Comparison of ENCODE assay signal across 15 cellular contexts in genomic region chr10:14873090-14873760, GRCh38. TPM values are rescaled to one million over a fixed set of nuclear protein-coding genes. Genes with fewer than 3 reads are reported as not detected.
DNase-seq lines count a peak whose midpoint lies in the region; ATAC-seq and TF ChIP-seq lines count a peak whose summit lies in the region.
"Had no signal": no experiment of that assay in that cellular context is flagged by ENCODE, and none has a peak within 500 bp of the region (broad histone marks: within the 10 kb centered on the region; RNA-seq: fewer than 3 reads in every experiment).

No MANE protein-coding gene starts in this region.

- no peak overlapping the region for H3K4me2 ChIP-seq in IMR-90 (ENCODE audit: low read depth, low read length)

- H3K27me3 ChIP-seq in IMR-90 (ENCODE audit: control insufficient read depth, insufficient read depth, low read length) (no peaks in the 10 kb centered on the region), left ventricle myocardium inferior (ENCODE audit: low read depth) (no peaks in the 10 kb centered on the region)
- no peaks in the 10 kb centered on the region for H3K27me3 ChIP-seq in naive thymus-derived CD4-positive, alpha-beta T cell (ENCODE audit: control insufficient read depth in 2 of 2, insufficient read depth in 2 of 2, low read length in 2 of 2)
- H3K27me3 ChIP-seq: colonic mucosa had no signal

- peaks cover 12% of the 10 kb centered on the region for H3K9me1 ChIP-seq in IMR-90 (ENCODE audit: insufficient read depth, low read length)

- H2BK5ac ChIP-seq in IMR-90 (ENCODE audit: low read depth, low read length, poor library complexity, severe bottlenecking), result peak overlapping the region; percentile 41

- no peak overlapping the region for H3K27ac ChIP-seq in IMR-90 (ENCODE audit: insufficient read depth, low read length)
- no peak overlapping the region for H3K27ac ChIP-seq in naive thymus-derived CD4-positive, alpha-beta T cell (ENCODE audit: low read depth, low read length)
- H3K27ac ChIP-seq in left ventricle myocardium inferior (replicated peaks), result no peak overlapping the region
- H3K27ac ChIP-seq: colonic mucosa had no signal

- no CpG with 5 or more reads among the region's 2 CpGs for WGBS in IMR-90 (ENCODE audit: extremely low coverage in 2 of 2, insufficient read length in 1 of 2), 2 experiments

- H3K9me3 ChIP-seq in IMR-90 (ENCODE audit: control insufficient read depth, insufficient read depth, low read length) (no peaks in the 10 kb centered on the region), left ventricle myocardium inferior (replicated peaks) (no peaks in the 10 kb centered on the region)
- no peaks in the 10 kb centered on the region for H3K9me3 ChIP-seq in naive thymus-derived CD4-positive, alpha-beta T cell (ENCODE audit: control insufficient read depth in 2 of 3, low read length in 3 of 3)
- H3K9me3 ChIP-seq: colonic mucosa had no signal

- peaks cover 18 to 34% of the 10 kb centered on the region in 2 experiments for H3K79me1 ChIP-seq in IMR-90 (ENCODE audit: low read depth in 1 of 2, low read length in 2 of 2)

- no peak overlapping the region for H2BK15ac ChIP-seq in IMR-90 (ENCODE audit: low read depth, low read length)

- no peaks in the 10 kb centered on the region for H3K9me3 Mint-ChIP-seq in naive thymus-derived CD4-positive, alpha-beta T cell
- H3K9me3 Mint-ChIP-seq: CD4-positive, alpha-beta T cell; type B pancreatic cell had no signal

- POLR2A ChIA-PET in IMR-90 (lab: Charles Lee; ENCODE audit: unreplicated experiment), result no interaction called here
- POLR2A ChIA-PET in naive thymus-derived CD4-positive, alpha-beta T cell (lab: Charles Lee), result interaction anchor here (1.4 kb wide), 1 partner anchor 35 kb away, joined by 4 read pairs; the partner anchor contains the start of genes CDNF, HSPA14 and MSANTD7

- peaks cover 7% of the 10 kb centered on the region for H3K4me1 ChIP-seq in IMR-90 (ENCODE audit: control insufficient read depth, insufficient read depth, low read length)
- peaks cover 0 to 7% of the 10 kb centered on the region in 2 donors for H3K4me1 ChIP-seq in naive thymus-derived CD4-positive, alpha-beta T cell (ENCODE audit: control insufficient read depth in 2 of 2, insufficient read depth in 2 of 2, low read length in 2 of 2)
- peaks cover 29% of the 10 kb centered on the region for H3K4me1 ChIP-seq in left ventricle myocardium inferior
- H3K4me1 ChIP-seq: colonic mucosa had no signal

- no peak overlapping the region for H3K4me3 Mint-ChIP-seq in naive thymus-derived CD4-positive, alpha-beta T cell
- H3K4me3 Mint-ChIP-seq: CD4-positive, alpha-beta T cell; type B pancreatic cell had no signal

- peaks cover 2 to 23% (median 21%) of the 10 kb centered on the region in 7 donors for H3K4me1 Mint-ChIP-seq in naive thymus-derived CD4-positive, alpha-beta T cell

- no peaks in the 10 kb centered on the region for H3K27me3 Mint-ChIP-seq in naive thymus-derived CD4-positive, alpha-beta T cell
- H3K27me3 Mint-ChIP-seq: CD4-positive, alpha-beta T cell; type B pancreatic cell had no signal

- no peak overlapping the region for H2BK20ac ChIP-seq in IMR-90 (ENCODE audit: low read depth, low read length)

- H4K5ac ChIP-seq in IMR-90 (ENCODE audit: low read depth, low read length), result no peak overlapping the region

- no peak overlapping the region for H3K4ac ChIP-seq in IMR-90 (ENCODE audit: low read depth, low read length)

- in situ Hi-C loops in IMR-90 (cut with MboI; ENCODE audit: low sequenced_read_pairs), result no loop called here

- H3K36me3 ChIP-seq in IMR-90 (ENCODE audit: control insufficient read depth, insufficient read depth, low read length), result peaks cover 5% of the 10 kb centered on the region
- H3K36me3 ChIP-seq in naive thymus-derived CD4-positive, alpha-beta T cell (ENCODE audit: control insufficient read depth in 2 of 3, insufficient read depth in 3 of 3, low read length in 3 of 3), result peaks cover 0 to 17% (median 0%) of the 10 kb centered on the region in 3 experiments
- peaks cover 26% of the 10 kb centered on the region for H3K36me3 ChIP-seq in left ventricle myocardium inferior
- H3K36me3 ChIP-seq: colonic mucosa had no signal

- intact Hi-C loops in IMR-90 (cut with micrococcal nuclease), result loop anchor here (10.0 kb wide), 1 partner anchor 232 kb away; no protein-coding TSS in a partner anchor
- intact Hi-C loops in naive thymus-derived CD4-positive, alpha-beta T cell (cut with micrococcal nuclease), result loop anchor here in 1 of 2 donors (10.0 kb wide), 1 partner anchor 1562 kb away; the partner anchor contains the start of gene PTER
- intact Hi-C loops in left ventricle myocardium inferior (cut with micrococcal nuclease), result no loop called here

- no peak overlapping the region for H2AK5ac ChIP-seq in IMR-90 (ENCODE audit: low read depth, low read length)

- no peak for TF ChIP-seq RAD21 in IMR-90 (IDR thresholded peaks at IDR 0.05; ENCODE audit: low read length)

- H4K20me1 ChIP-seq in IMR-90 (ENCODE audit: insufficient read depth, low read length), result peaks cover 1% of the 10 kb centered on the region; the same call in 1 of the 2 replicates

- TF ChIP-seq POLR2A in IMR-90 (IDR thresholded peaks at IDR 0.05; ENCODE audit: low read depth, low read length), result no peak

- H3K23ac ChIP-seq in IMR-90 (ENCODE audit: low read depth, low read length), result no peak overlapping the region

- dilution Hi-C loops in IMR-90 (cut with HindIII; ENCODE audit: low sequenced_read_pairs, unreplicated experiment), result no loop called here

- no peak overlapping the region for H3K9ac ChIP-seq in IMR-90 (ENCODE audit: low read depth, low read length)

- H3K4me3 ChIP-seq in IMR-90 (ENCODE audit: insufficient read depth, low read depth, low read length) (no peak overlapping the region), fibroblast of mammary gland (ENCODE audit: control insufficient read depth, low read depth, low read length) (no peak overlapping the region), left ventricle myocardium inferior (no peak overlapping the region)
- H3K4me3 ChIP-seq in naive thymus-derived CD4-positive, alpha-beta T cell (ENCODE audit: low read length), result no peak overlapping the region
- H3K4me3 ChIP-seq: colonic mucosa had no signal

- no peak overlapping the region for H3K14ac ChIP-seq in IMR-90 (replicated peaks; ENCODE audit: low read depth, low read length)

- no peak overlapping the region for H4K91ac ChIP-seq in IMR-90 (ENCODE audit: insufficient read depth, low read depth, low read length)

- ATAC-seq in GM21619 (IDR thresholded peaks at IDR 0.05; ENCODE audit: unreplicated experiment), result peak; percentile 59
- ATAC-seq in IMR-90 (ENCODE audit: low read depth), result peak; percentile 22; the same call in 1 of the 2 replicates
- ATAC-seq in naive thymus-derived CD4-positive, alpha-beta T cell, result no peak

- no peak overlapping the region for H3K27ac Mint-ChIP-seq in naive thymus-derived CD4-positive, alpha-beta T cell
- H3K27ac Mint-ChIP-seq: CD4-positive, alpha-beta T cell; type B pancreatic cell had no signal

- DNase-seq in GM04503 (ENCODE audit: low read depth) (peak; percentile 33), IMR-90 (peak; percentile 73), fibroblast of mammary gland (ENCODE audit: low read depth) (peak; percentile 58), activated T-cell treated with anti-CD3 and anti-CD28 coated beads for 4 hours (no peak), left ventricle myocardium inferior (no peak)
- DNase-seq in activated CD4-positive, alpha-beta T cell treated with anti-CD3 and anti-CD28 coated beads, Interleukin-2, amount 50 U/mL, for 1 hour, result no peak
- no peak for DNase-seq in naive thymus-derived CD4-positive, alpha-beta T cell
- DNase-seq: activated T-cell treated with anti-CD3 and anti-CD28 coated beads, Interleukin-2, amount 50 U/mL, for 48 hours; CD4-positive, alpha-beta T cell; colonic mucosa; NCI-H748 treated with DMSO at 0.1 percent for 48 hours; occipital lobe; stimulated activated CD4-positive, alpha-beta T cell treated with anti-CD3 and anti-CD28 coated beads, Interleukin-4, amount 100 ng/mL, for 4 hours had no signal

- H2BK120ac ChIP-seq in IMR-90 (ENCODE audit: low read depth, low read length), result no peak overlapping the region

- H2AFZ ChIP-seq in IMR-90 (replicated peaks; ENCODE audit: low read length, poor library complexity), result no peak overlapping the region

- no peak overlapping the region for H4K8ac ChIP-seq in IMR-90 (ENCODE audit: low read depth in 2 of 2, low read length in 2 of 2)

- no peak overlapping the region for H3K18ac ChIP-seq in IMR-90 (ENCODE audit: low read depth, low read length)

- H2AK9ac ChIP-seq in IMR-90 (replicated peaks; ENCODE audit: low read depth, low read length, poor library complexity), result no peak overlapping the region

- H3K36me3 Mint-ChIP-seq in naive thymus-derived CD4-positive, alpha-beta T cell, result peaks cover 0 to 17% (median 4%) of the 10 kb centered on the region in 5 donors

- H3K56ac ChIP-seq in IMR-90 (ENCODE audit: extremely low read depth, insufficient read depth, low read length), result no peak overlapping the region

- BruUV-seq in IMR-90 (replicated peaks; lab: Mats Ljungman, UMichigan), result no TSS peak

- TF ChIP-seq CTCF in IMR-90 (conservative IDR thresholded peaks at IDR 0.05; ENCODE audit: low read depth, low read length), result no peak
- TF ChIP-seq CTCF in fibroblast of mammary gland (conservative IDR thresholded peaks at IDR 0.05; ENCODE audit: control insufficient read depth, insufficient read depth, low read depth, low read length), result no peak
- no peak for TF ChIP-seq CTCF in left ventricle myocardium inferior (IDR thresholded peaks at IDR 0.05; ENCODE audit: borderline replicate concordance)

- CTCF ChIA-PET in IMR-90 (lab: Yijun Ruan, JAX), result interaction anchor here (0.6 kb wide), 1 partner anchor 259 kb away, joined by 5 read pairs; no protein-coding TSS in a partner anchor
- CTCF ChIA-PET in naive thymus-derived CD4-positive, alpha-beta T cell (lab: Charles Lee), result interaction anchor here (0.7 kb wide), 2 partner anchors 32 to 198 kb away, joined by 3 read pairs; no protein-coding TSS in a partner anchor

RNA-seq across cellular contexts. Expression of gene SUV39H2, which starts 5.4 kb away (rescaled TPM):
- total RNA-seq in IMR-90 (2012; rRNA removed), result 14.5 and 23.3 TPM in 2 replicates
- 3.6 and 5.3 TPM in 2 replicates for polyA plus RNA-seq in IMR-90 (2012; rRNA removed)
- 0.40 and 0.76 TPM in 2 replicates for polyA plus RNA-seq in IMR-90 (2012; cell fraction: cytosol; rRNA removed)
- 0.23 and 2.1 TPM in 2 replicates for polyA plus RNA-seq in IMR-90 (2012; cell fraction: nucleus; rRNA removed; ENCODE audit: low replicate concordance)
- 10 to 100 TPM in 1 of 5 experiments, 1 to 10 TPM in 4; 2.4 to 25.0 (median 6.8) TPM for total RNA-seq in naive thymus-derived CD4-positive, alpha-beta T cell
- 1 to 10 TPM; 6.4 to 7.2 TPM for polyA plus RNA-seq in naive thymus-derived CD4-positive, alpha-beta T cell
- total RNA-seq in left ventricle myocardium inferior, result 4.8 TPM

RNA-seq across cellular contexts. Expression of gene HSPA14, which starts 35.1 kb away (rescaled TPM):
- total RNA-seq in IMR-90 (2012; rRNA removed) (11.8 and 15.6 TPM in 2 replicates), left ventricle myocardium inferior (8.2 TPM)
- 8.7 and 10.3 TPM in 2 replicates for polyA plus RNA-seq in IMR-90 (2012; rRNA removed)
- polyA plus RNA-seq in IMR-90 (2012; cell fraction: cytosol; rRNA removed), result 2.3 and 3.8 TPM in 2 replicates
- polyA plus RNA-seq in IMR-90 (2012; cell fraction: nucleus; rRNA removed; ENCODE audit: low replicate concordance), result 2.2 and 12.8 TPM in 2 replicates
- total RNA-seq in naive thymus-derived CD4-positive, alpha-beta T cell, result 10 to 100 TPM; 14.1 to 23.8 (median 17.6) TPM
- 10 to 100 TPM; 14.9 to 18.2 TPM for polyA plus RNA-seq in naive thymus-derived CD4-positive, alpha-beta T cell

RNA-seq across cellular contexts. Expression of gene MSANTD7, which starts 35.1 kb away (rescaled TPM):
- total RNA-seq in IMR-90 (2012; rRNA removed), result 16.0 and 17.2 TPM in 2 replicates
- polyA plus RNA-seq in IMR-90 (2012; rRNA removed), result 4.2 and 4.7 TPM in 2 replicates
- 1.5 and 2.0 TPM in 2 replicates for polyA plus RNA-seq in IMR-90 (2012; cell fraction: cytosol; rRNA removed)
- polyA plus RNA-seq in IMR-90 (2012; cell fraction: nucleus; rRNA removed; ENCODE audit: low replicate concordance), result 3.0 and 8.7 TPM in 2 replicates
- total RNA-seq in naive thymus-derived CD4-positive, alpha-beta T cell, result 10 to 100 TPM; 16.2 to 31.4 (median 21.9) TPM
- polyA plus RNA-seq in naive thymus-derived CD4-positive, alpha-beta T cell, result 1 to 10 TPM; 7.6 to 8.3 TPM
- 5.0 TPM for total RNA-seq in left ventricle myocardium inferior

RNA-seq across cellular contexts. Expression of gene CDNF, which starts 35.4 kb away (rescaled TPM):
- total RNA-seq in IMR-90 (2012; rRNA removed) (0.72 and 0.83 TPM in 2 replicates), left ventricle myocardium inferior (1.5 TPM)
- 1.1 and 1.3 TPM in 2 replicates for polyA plus RNA-seq in IMR-90 (2012; rRNA removed)
- polyA plus RNA-seq in IMR-90 (2012; cell fraction: cytosol; rRNA removed), result 0.54 and 1.3 TPM in 2 replicates
- 0.44 and 2.9 TPM in 2 replicates for polyA plus RNA-seq in IMR-90 (2012; cell fraction: nucleus; rRNA removed; ENCODE audit: low replicate concordance)
- 1 to 10 TPM; 1.0 to 8.4 (median 4.9) TPM for total RNA-seq in naive thymus-derived CD4-positive, alpha-beta T cell
- polyA plus RNA-seq in naive thymus-derived CD4-positive, alpha-beta T cell, result 1 to 10 TPM; 3.0 to 5.3 TPM

Comparison
In these comparisons a context has a peak if more than half of its experiments do, and no peak if none do; other contexts are left out.
1. DNase-seq: peak in GM04503 (single experiment), IMR-90 (single experiment) and fibroblast of mammary gland (single experiment); none in activated CD4-positive, alpha-beta T cell treated with anti-CD3 and anti-CD28 coated beads, Interleukin-2, amount 50 U/mL, for 1 hour (single experiment), naive thymus-derived CD4-positive, alpha-beta T cell (0 of 9), activated T-cell treated with anti-CD3 and anti-CD28 coated beads for 4 hours (single experiment) and left ventricle myocardium inferior (single experiment).